In the genomic region with DNA sequence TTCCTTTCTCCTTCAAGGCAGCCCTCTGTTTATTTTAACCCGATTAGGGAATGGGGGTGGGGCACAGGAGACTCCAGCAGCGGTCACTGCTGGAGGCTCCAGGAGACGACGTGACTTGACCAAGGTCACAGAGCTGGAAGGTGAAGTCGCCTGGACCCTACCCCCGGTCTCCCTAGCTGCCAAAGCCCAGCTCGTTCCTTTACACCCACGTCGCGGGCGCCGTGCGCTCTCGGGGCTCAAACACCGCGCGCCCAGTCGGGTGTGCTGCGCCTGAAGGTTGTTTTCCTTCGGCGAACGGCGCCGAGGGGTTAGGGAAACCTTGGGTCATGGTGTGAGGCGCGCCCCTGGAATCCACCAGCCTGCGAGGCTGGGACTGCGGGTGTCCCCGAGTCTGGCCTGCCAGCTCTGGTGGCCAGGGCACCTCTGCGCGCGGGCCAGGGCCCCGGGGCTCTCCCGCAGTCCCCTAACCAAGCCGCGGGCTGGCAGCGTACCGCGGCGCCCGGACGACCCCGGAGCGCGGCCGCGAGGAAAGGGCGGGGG, we compare ENCODE assay signal across 1 cellular context.
TF ChIP-seq lines count a peak whose summit lies in the region.

No MANE protein-coding gene starts in this region.

TF ChIP-seq in HEK293, 187 proteins besides CTCF, POLR2A, EP300 and RAD21 (continued from another document and continues in another):
- TF ChIP-seq, protein P1, sequence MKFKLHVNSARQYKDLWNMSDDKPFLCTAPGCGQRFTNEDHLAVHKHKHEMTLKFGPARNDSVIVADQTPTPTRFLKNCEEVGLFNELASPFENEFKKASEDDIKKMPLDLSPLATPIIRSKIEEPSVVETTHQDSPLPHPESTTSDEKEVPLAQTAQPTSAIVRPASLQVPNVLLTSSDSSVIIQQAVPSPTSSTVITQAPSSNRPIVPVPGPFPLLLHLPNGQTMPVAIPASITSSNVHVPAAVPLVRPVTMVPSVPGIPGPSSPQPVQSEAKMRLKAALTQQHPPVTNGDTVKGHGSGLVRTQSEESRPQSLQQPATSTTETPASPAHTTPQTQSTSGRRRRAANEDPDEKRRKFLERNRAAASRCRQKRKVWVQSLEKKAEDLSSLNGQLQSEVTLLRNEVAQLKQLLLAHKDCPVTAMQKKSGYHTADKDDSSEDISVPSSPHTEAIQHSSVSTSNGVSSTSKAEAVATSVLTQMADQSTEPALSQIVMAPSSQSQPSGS (tag by site-specific recombination; IDR thresholded peaks at IDR 0.05; ENCODE audit: low read depth), result no peak
- no peak for TF ChIP-seq BCL11B (tag by site-specific recombination; IDR thresholded peaks at IDR 0.05; ENCODE audit: low read depth)
- peak; percentile 29; the same call in 1 of the 2 replicates for TF ChIP-seq SP7 (tag by site-specific recombination; IDR thresholded peaks at IDR 0.05)
- 0 out of 2 replicates have a peak, but pooled peaks have one; percentile 35 for TF ChIP-seq ZSCAN30 (tag by site-specific recombination; IDR thresholded peaks at IDR 0.05)
- TF ChIP-seq ZNF658 (tag by site-specific recombination; IDR thresholded peaks at IDR 0.05), result no peak
- no peak for TF ChIP-seq ZNF140 (tag by site-specific recombination; IDR thresholded peaks at IDR 0.05)
- no peak for TF ChIP-seq SALL2 (tag by site-specific recombination; IDR thresholded peaks at IDR 0.05; ENCODE audit: borderline replicate concordance)
- 0 out of 2 replicates have a peak, but pooled peaks have one; percentile 37 for TF ChIP-seq PRDM1 (tag by site-specific recombination; IDR thresholded peaks at IDR 0.05)
- no peak for TF ChIP-seq ZNF169 (tag by site-specific recombination; IDR thresholded peaks at IDR 0.05)
- TF ChIP-seq, protein P2, sequence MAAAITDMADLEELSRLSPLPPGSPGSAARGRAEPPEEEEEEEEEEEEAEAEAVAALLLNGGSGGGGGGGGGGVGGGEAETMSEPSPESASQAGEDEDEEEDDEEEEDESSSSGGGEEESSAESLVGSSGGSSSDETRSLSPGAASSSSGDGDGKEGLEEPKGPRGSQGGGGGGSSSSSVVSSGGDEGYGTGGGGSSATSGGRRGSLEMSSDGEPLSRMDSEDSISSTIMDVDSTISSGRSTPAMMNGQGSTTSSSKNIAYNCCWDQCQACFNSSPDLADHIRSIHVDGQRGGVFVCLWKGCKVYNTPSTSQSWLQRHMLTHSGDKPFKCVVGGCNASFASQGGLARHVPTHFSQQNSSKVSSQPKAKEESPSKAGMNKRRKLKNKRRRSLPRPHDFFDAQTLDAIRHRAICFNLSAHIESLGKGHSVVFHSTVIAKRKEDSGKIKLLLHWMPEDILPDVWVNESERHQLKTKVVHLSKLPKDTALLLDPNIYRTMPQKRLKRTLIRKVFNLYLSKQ (tag by site-specific recombination; IDR thresholded peaks at IDR 0.05; ENCODE audit: borderline replicate concordance), result no peak
- no peak for TF ChIP-seq ZNF510 (tag by site-specific recombination; IDR thresholded peaks at IDR 0.05; ENCODE audit: insufficient replicate concordance)
- no peak for TF ChIP-seq ZNF621 (tag by site-specific recombination; IDR thresholded peaks at IDR 0.05)
- TF ChIP-seq ZNF623 (tag by site-specific recombination; IDR thresholded peaks at IDR 0.05), result no peak
- TF ChIP-seq, protein P3, sequence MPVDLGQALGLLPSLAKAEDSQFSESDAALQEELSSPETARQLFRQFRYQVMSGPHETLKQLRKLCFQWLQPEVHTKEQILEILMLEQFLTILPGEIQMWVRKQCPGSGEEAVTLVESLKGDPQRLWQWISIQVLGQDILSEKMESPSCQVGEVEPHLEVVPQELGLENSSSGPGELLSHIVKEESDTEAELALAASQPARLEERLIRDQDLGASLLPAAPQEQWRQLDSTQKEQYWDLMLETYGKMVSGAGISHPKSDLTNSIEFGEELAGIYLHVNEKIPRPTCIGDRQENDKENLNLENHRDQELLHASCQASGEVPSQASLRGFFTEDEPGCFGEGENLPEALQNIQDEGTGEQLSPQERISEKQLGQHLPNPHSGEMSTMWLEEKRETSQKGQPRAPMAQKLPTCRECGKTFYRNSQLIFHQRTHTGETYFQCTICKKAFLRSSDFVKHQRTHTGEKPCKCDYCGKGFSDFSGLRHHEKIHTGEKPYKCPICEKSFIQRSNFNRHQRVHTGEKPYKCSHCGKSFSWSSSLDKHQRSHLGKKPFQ (tag by site-specific recombination; IDR thresholded peaks at IDR 0.05), result no peak
- TF ChIP-seq GLIS1 (tag by site-specific recombination; IDR thresholded peaks at IDR 0.05), result peak; percentile 73
- TF ChIP-seq ZNF114 (tag by site-specific recombination; IDR thresholded peaks at IDR 0.05), result no peak
- TF ChIP-seq RBAK (tag by site-specific recombination; IDR thresholded peaks at IDR 0.05), result no peak
- no peak for TF ChIP-seq ZNF555 (tag by site-specific recombination; conservative IDR thresholded peaks at IDR 0.05)
- no peak for TF ChIP-seq ZFP3 (tag by site-specific recombination; IDR thresholded peaks at IDR 0.05; ENCODE audit: low read depth)
- no peak for TF ChIP-seq ZNF155 (tag by site-specific recombination; IDR thresholded peaks at IDR 0.05)
- 0 out of 2 replicates have a peak, but pooled peaks have one; percentile 43 for TF ChIP-seq ZXDB (tag by site-specific recombination; IDR thresholded peaks at IDR 0.05)
- TF ChIP-seq, protein P4, sequence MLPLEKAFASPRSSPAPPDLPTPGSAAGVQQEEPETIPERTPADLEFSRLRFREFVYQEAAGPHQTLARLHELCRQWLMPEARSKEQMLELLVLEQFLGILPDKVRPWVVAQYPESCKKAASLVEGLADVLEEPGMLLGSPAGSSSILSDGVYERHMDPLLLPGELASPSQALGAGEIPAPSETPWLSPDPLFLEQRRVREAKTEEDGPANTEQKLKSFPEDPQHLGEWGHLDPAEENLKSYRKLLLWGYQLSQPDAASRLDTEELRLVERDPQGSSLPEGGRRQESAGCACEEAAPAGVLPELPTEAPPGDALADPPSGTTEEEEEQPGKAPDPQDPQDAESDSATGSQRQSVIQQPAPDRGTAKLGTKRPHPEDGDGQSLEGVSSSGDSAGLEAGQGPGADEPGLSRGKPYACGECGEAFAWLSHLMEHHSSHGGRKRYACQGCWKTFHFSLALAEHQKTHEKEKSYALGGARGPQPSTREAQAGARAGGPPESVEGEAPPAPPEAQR (tag by site-specific recombination; IDR thresholded peaks at IDR 0.05), result no peak
- no peak for TF ChIP-seq ZNF514 (tag by site-specific recombination; IDR thresholded peaks at IDR 0.05)
- TF ChIP-seq ZNF654 (tag by site-specific recombination; IDR thresholded peaks at IDR 0.05; ENCODE audit: low read depth), result no peak
- TF ChIP-seq ZNF174 (tag by site-specific recombination; IDR thresholded peaks at IDR 0.05), result no peak
- TF ChIP-seq, protein P5, sequence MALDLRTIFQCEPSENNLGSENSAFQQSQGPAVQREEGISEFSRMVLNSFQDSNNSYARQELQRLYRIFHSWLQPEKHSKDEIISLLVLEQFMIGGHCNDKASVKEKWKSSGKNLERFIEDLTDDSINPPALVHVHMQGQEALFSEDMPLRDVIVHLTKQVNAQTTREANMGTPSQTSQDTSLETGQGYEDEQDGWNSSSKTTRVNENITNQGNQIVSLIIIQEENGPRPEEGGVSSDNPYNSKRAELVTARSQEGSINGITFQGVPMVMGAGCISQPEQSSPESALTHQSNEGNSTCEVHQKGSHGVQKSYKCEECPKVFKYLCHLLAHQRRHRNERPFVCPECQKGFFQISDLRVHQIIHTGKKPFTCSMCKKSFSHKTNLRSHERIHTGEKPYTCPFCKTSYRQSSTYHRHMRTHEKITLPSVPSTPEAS (tag by site-specific recombination; IDR thresholded peaks at IDR 0.05), result no peak
- TF ChIP-seq BCL11A (tag by site-specific recombination; IDR thresholded peaks at IDR 0.05; ENCODE audit: low read depth), result no peak
- TF ChIP-seq MZF1 (tag by site-specific recombination; IDR thresholded peaks at IDR 0.05; ENCODE audit: borderline replicate concordance), result no peak
- peak; percentile 62 for TF ChIP-seq ZBTB48 (tag by site-specific recombination; IDR thresholded peaks at IDR 0.05)
- 0 out of 2 replicates have a peak, but pooled peaks have one; percentile 34 for TF ChIP-seq ZNF629 (tag by site-specific recombination; IDR thresholded peaks at IDR 0.05)
- TF ChIP-seq ZNF837 (tag by site-specific recombination; IDR thresholded peaks at IDR 0.05), result no peak
- TF ChIP-seq, protein P6, sequence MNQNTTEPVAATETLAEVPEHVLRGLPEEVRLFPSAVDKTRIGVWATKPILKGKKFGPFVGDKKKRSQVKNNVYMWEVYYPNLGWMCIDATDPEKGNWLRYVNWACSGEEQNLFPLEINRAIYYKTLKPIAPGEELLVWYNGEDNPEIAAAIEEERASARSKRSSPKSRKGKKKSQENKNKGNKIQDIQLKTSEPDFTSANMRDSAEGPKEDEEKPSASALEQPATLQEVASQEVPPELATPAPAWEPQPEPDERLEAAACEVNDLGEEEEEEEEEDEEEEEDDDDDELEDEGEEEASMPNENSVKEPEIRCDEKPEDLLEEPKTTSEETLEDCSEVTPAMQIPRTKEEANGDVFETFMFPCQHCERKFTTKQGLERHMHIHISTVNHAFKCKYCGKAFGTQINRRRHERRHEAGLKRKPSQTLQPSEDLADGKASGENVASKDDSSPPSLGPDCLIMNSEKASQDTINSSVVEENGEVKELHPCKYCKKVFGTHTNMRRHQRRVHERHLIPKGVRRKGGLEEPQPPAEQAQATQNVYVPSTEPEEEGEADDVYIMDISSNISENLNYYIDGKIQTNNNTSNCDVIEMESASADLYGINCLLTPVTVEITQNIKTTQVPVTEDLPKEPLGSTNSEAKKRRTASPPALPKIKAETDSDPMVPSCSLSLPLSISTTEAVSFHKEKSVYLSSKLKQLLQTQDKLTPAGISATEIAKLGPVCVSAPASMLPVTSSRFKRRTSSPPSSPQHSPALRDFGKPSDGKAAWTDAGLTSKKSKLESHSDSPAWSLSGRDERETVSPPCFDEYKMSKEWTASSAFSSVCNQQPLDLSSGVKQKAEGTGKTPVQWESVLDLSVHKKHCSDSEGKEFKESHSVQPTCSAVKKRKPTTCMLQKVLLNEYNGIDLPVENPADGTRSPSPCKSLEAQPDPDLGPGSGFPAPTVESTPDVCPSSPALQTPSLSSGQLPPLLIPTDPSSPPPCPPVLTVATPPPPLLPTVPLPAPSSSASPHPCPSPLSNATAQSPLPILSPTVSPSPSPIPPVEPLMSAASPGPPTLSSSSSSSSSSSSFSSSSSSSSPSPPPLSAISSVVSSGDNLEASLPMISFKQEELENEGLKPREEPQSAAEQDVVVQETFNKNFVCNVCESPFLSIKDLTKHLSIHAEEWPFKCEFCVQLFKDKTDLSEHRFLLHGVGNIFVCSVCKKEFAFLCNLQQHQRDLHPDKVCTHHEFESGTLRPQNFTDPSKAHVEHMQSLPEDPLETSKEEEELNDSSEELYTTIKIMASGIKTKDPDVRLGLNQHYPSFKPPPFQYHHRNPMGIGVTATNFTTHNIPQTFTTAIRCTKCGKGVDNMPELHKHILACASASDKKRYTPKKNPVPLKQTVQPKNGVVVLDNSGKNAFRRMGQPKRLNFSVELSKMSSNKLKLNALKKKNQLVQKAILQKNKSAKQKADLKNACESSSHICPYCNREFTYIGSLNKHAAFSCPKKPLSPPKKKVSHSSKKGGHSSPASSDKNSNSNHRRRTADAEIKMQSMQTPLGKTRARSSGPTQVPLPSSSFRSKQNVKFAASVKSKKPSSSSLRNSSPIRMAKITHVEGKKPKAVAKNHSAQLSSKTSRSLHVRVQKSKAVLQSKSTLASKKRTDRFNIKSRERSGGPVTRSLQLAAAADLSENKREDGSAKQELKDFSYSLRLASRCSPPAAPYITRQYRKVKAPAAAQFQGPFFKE (tag by site-specific recombination; IDR thresholded peaks at IDR 0.05; ENCODE audit: borderline replicate concordance), result no peak
- TF ChIP-seq ZNF112 (tag by site-specific recombination; IDR thresholded peaks at IDR 0.05), result no peak
- TF ChIP-seq, protein P7, sequence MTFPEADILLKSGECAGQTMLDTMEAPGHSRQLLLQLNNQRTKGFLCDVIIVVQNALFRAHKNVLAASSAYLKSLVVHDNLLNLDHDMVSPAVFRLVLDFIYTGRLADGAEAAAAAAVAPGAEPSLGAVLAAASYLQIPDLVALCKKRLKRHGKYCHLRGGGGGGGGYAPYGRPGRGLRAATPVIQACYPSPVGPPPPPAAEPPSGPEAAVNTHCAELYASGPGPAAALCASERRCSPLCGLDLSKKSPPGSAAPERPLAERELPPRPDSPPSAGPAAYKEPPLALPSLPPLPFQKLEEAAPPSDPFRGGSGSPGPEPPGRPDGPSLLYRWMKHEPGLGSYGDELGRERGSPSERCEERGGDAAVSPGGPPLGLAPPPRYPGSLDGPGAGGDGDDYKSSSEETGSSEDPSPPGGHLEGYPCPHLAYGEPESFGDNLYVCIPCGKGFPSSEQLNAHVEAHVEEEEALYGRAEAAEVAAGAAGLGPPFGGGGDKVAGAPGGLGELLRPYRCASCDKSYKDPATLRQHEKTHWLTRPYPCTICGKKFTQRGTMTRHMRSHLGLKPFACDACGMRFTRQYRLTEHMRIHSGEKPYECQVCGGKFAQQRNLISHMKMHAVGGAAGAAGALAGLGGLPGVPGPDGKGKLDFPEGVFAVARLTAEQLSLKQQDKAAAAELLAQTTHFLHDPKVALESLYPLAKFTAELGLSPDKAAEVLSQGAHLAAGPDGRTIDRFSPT (tag by site-specific recombination; IDR thresholded peaks at IDR 0.05), result no peak; the same call in 1 of the 2 replicates
- TF ChIP-seq TCF7L2 (IDR thresholded peaks at IDR 0.05; ENCODE audit: borderline replicate concordance, low read depth, low read length), result no peak
- TF ChIP-seq ZNF792 (tag by site-specific recombination; IDR thresholded peaks at IDR 0.05), result no peak
- TF ChIP-seq ZNF211 (tag by site-specific recombination; IDR thresholded peaks at IDR 0.05; ENCODE audit: low read depth), result no peak
- TF ChIP-seq ZNF394 (tag by site-specific recombination; IDR thresholded peaks at IDR 0.05; ENCODE audit: borderline replicate concordance), result no peak
- no peak for TF ChIP-seq ZNF596 (tag by site-specific recombination; IDR thresholded peaks at IDR 0.05)
- TF ChIP-seq, protein P8, sequence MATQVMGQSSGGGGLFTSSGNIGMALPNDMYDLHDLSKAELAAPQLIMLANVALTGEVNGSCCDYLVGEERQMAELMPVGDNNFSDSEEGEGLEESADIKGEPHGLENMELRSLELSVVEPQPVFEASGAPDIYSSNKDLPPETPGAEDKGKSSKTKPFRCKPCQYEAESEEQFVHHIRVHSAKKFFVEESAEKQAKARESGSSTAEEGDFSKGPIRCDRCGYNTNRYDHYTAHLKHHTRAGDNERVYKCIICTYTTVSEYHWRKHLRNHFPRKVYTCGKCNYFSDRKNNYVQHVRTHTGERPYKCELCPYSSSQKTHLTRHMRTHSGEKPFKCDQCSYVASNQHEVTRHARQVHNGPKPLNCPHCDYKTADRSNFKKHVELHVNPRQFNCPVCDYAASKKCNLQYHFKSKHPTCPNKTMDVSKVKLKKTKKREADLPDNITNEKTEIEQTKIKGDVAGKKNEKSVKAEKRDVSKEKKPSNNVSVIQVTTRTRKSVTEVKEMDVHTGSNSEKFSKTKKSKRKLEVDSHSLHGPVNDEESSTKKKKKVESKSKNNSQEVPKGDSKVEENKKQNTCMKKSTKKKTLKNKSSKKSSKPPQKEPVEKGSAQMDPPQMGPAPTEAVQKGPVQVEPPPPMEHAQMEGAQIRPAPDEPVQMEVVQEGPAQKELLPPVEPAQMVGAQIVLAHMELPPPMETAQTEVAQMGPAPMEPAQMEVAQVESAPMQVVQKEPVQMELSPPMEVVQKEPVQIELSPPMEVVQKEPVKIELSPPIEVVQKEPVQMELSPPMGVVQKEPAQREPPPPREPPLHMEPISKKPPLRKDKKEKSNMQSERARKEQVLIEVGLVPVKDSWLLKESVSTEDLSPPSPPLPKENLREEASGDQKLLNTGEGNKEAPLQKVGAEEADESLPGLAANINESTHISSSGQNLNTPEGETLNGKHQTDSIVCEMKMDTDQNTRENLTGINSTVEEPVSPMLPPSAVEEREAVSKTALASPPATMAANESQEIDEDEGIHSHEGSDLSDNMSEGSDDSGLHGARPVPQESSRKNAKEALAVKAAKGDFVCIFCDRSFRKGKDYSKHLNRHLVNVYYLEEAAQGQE (tag by site-specific recombination; IDR thresholded peaks at IDR 0.05), result no peak
- TF ChIP-seq ZNF2 (tag by site-specific recombination; IDR thresholded peaks at IDR 0.05), result no peak
- TF ChIP-seq ZNF529 (tag by site-specific recombination; IDR thresholded peaks at IDR 0.05; ENCODE audit: insufficient replicate concordance), result no peak
